ENCODE assay signal across 9 cellular contexts in genomic region chr7:134174797-134175261, GRCh38. TPM values are rescaled to one million over a fixed set of nuclear protein-coding genes. Genes with fewer than 3 reads are reported as not detected.
DNase-seq lines count a peak whose midpoint lies in the region; ATAC-seq and TF ChIP-seq lines count a peak whose summit lies in the region.
"Had no signal": no experiment of that assay in that cellular context is flagged by ENCODE, and none has a peak within 500 bp of the region (broad histone marks: within the 10 kb centered on the region; RNA-seq: fewer than 3 reads in every experiment).

No MANE protein-coding gene starts in this region.

- no peak overlapping the region for H3K4me3 ChIP-seq in adipocyte (ENCODE audit: low read length)
- no peak overlapping the region for H3K4me3 ChIP-seq in stomach
- H3K4me3 ChIP-seq: lung had no signal

- H3K9me3 Mint-ChIP-seq in naive B cell, result no peaks in the 10 kb centered on the region

- no peaks in the 10 kb centered on the region for H3K27me3 Mint-ChIP-seq in naive B cell

- TF ChIP-seq EP300 in stomach (IDR thresholded peaks at IDR 0.05), result no peak

- no peak overlapping the region for H3K27ac Mint-ChIP-seq in naive B cell

- H3K27ac ChIP-seq in stomach, result peak overlapping the region in 1 of 5 donors; percentile 22

- no peaks in the 10 kb centered on the region for H3K9me3 ChIP-seq in adipocyte (ENCODE audit: control insufficient read depth, low read length)
- H3K9me3 ChIP-seq in stomach, result no peaks in the 10 kb centered on the region

- H3K4me1 ChIP-seq in adipocyte (ENCODE audit: control insufficient read depth, insufficient read depth, low read length), result peaks cover 13% of the 10 kb centered on the region
- H3K4me1 ChIP-seq in stomach, result peaks cover 0 to 6% (median 0%) of the 10 kb centered on the region in 4 donors

- DNase-seq in GM03348 (ENCODE audit: low spot score) (peak; percentile 68), HS-27A (ENCODE audit: low read depth) (peak; percentile 26), adipocyte (ENCODE audit: low read depth) (peak; percentile 59), naive B cell (no peak), stomach (no peak)
- DNase-seq in activated effector memory CD4-positive, alpha-beta T cell treated with Interleukin-2 at 50 U/mL for 16 hours, result no peak

- TF ChIP-seq POLR2A in stomach (IDR thresholded peaks at IDR 0.05), result no peak

- no peak overlapping the region for H3K9ac ChIP-seq in adipocyte (ENCODE audit: low read length)

- ATAC-seq in GM21528 (IDR thresholded peaks at IDR 0.05; ENCODE audit: low FRiP score, unreplicated experiment) (peak; percentile 66), naive B cell (ENCODE audit: low read depth in 2 of 2) (peak; percentile 18 to 45), GM19467 (IDR thresholded peaks at IDR 0.05; ENCODE audit: unreplicated experiment) (no peak)

- H3K4me3 Mint-ChIP-seq in naive B cell, result no peak overlapping the region

- no peaks in the 10 kb centered on the region for H3K36me3 Mint-ChIP-seq in naive B cell

- 30 to 73% (median 61%) methylated on average over 2 of the region's 2 CpGs for WGBS in stomach, 5 donors

- H3K27me3 ChIP-seq in adipocyte (replicated peaks; ENCODE audit: control insufficient read depth, insufficient read depth, low read length), result no peaks in the 10 kb centered on the region
- H3K27me3 ChIP-seq in stomach, result no peaks in the 10 kb centered on the region

- intact Hi-C loops in stomach (cut with DNase I; ENCODE audit: low total_unique reads), result no loop called here

- peaks cover 0 to 11% (median 0%) of the 10 kb centered on the region in 3 donors for H3K4me1 Mint-ChIP-seq in naive B cell

- H3K36me3 ChIP-seq in adipocyte (ENCODE audit: control insufficient read depth, insufficient read depth, low read length, severe bottlenecking) (no peaks in the 10 kb centered on the region), stomach (no peaks in the 10 kb centered on the region)

- no peak for TF ChIP-seq CTCF in stomach (IDR thresholded peaks at IDR 0.05)

RNA-seq across cellular contexts. Expression of gene LRGUK, which starts 47.7 kb away (rescaled TPM):
- polyA plus RNA-seq in naive B cell (ENCODE audit: low read depth in 6 of 6), result not detected
- 1 to 10 TPM in 3 of 5 donors, under 1 TPM in 1, not detected in 1; 0.89 to 4.1 (median 2.5) TPM for total RNA-seq in stomach
- polyA plus RNA-seq in stomach, result under 1 TPM in 1 of 3 donors, not detected in 2; 0.10 TPM

Comparison
In these comparisons a context has a peak if more than half of its experiments do, and no peak if none do; other contexts are left out.
1. DNase-seq: peak in GM03348 (single experiment), HS-27A (single experiment) and adipocyte (single experiment); none in naive B cell (single experiment), activated effector memory CD4-positive, alpha-beta T cell treated with Interleukin-2 at 50 U/mL for 16 hours (single experiment) and stomach (single experiment).